ENCODE assay signal across 25 cellular contexts in genomic region chr13:19157461-19157860, GRCh38. TPM values are rescaled to one million over a fixed set of nuclear protein-coding genes. Genes with fewer than 3 reads are reported as not detected.
DNase-seq lines count a peak whose midpoint lies in the region; TF ChIP-seq lines count a peak whose summit lies in the region.
"Had no signal": no experiment of that assay in that cellular context is flagged by ENCODE, and none has a peak within 500 bp of the region (broad histone marks: within the 10 kb centered on the region; RNA-seq: fewer than 3 reads in every experiment).

No MANE protein-coding gene starts in this region.

- peak; percentile 33 for DNase-seq in coronary artery (ENCODE audit: low spot score)
- peak; percentile 59 for DNase-seq in mesenteric fat pad (ENCODE audit: low spot score)
- peak; percentile 32 for DNase-seq in posterior vena cava (ENCODE audit: low spot score)
- no peak for DNase-seq in NCI-H345 (lab: John Stamatoyannopoulos, UW)
- no peak for DNase-seq in stimulated activated naive CD4-positive, alpha-beta T cell (lab: John Stamatoyannopoulos, UW)
- DNase-seq in hippocampal formation (lab: John Stamatoyannopoulos, UW): no peak
- DNase-seq: 8988T; ACHN; BE2C; C1 segment of cervical spinal cord; CD4-positive, alpha-beta memory T cell; CD4-positive, CD25-positive, alpha-beta regulatory T cell; CD8-positive, alpha-beta memory T cell; COR-L47; DMS 273 treated with DMSO at 0.1 percent for 48 hours; DMS153; DMS53; DMS79; DND-41; EL; GDM1 had no signal

- no peak overlapping the region for H3K27ac ChIP-seq in coronary artery
- H3K27ac ChIP-seq: BLaER1 had no signal

- no peak overlapping the region for H3K4me3 ChIP-seq in coronary artery
- H3K4me3 ChIP-seq: BLaER1, GM12878 had no signal

- intact Hi-C loops in posterior vena cava (cut with DNase I): no loop called here

- no peak for TF ChIP-seq CTCF in coronary artery (IDR thresholded peaks at IDR 0.05)

RNA-seq across cellular contexts. Expression of gene TUBA3C, which starts 24.2 kb away (rescaled TPM):
- total RNA-seq in mesenteric fat pad (not detected), posterior vena cava (not detected)
- total RNA-seq: A673; CD4-positive, alpha-beta memory T cell; CD4-positive, CD25-positive, alpha-beta regulatory T cell; CD8-positive, alpha-beta memory T cell; G401; GM12878 had no signal

Comparison
In these comparisons a context has a peak if more than half of its experiments do, and no peak if none do; other contexts are left out.
1. DNase-seq: peak in coronary artery (single experiment), mesenteric fat pad (single experiment) and posterior vena cava (single experiment); none in NCI-H345 (single experiment), stimulated activated naive CD4-positive, alpha-beta T cell (0 of 6) and hippocampal formation (0 of 2).